17 cellular contexts compared by ENCODE assay signal in genomic region chr2:9710311-9710710, GRCh38.
A peak's percentile ranks its signal among the peaks of the same experiment; 100 is the strongest.
DNase-seq lines count a peak whose midpoint lies in the region; ATAC-seq and TF ChIP-seq lines count a peak whose summit lies in the region.
"Had no signal": no experiment of that assay in that cellular context is flagged by ENCODE, and none has a peak within 500 bp of the region (broad histone marks: within the 10 kb centered on the region; RNA-seq: fewer than 3 reads in every experiment).

No MANE protein-coding gene starts in this region.

- TF ChIP-seq CTCF in PC-3 (conservative IDR thresholded peaks at IDR 0.05; ENCODE audit: low read depth, low read length) = no peak

- no peaks in the 10 kb centered on the region for H3K27me3 Mint-ChIP-seq in activated naive CD4-positive, alpha-beta T cell treated with anti-CD3 and anti-CD28 coated beads for 36 hours (ENCODE audit: low read depth)
- H3K27me3 Mint-ChIP-seq in activated T-helper 17 cell treated with anti-CD3 and anti-CD28 coated beads, Interleukin-2, amount 50 U/mL, for 72 hours = no peaks in the 10 kb centered on the region
- H3K27me3 Mint-ChIP-seq: activated naive CD8-positive, alpha-beta T cell; naive thymus-derived CD4-positive, alpha-beta T cell had no signal

- intact Hi-C loops in activated naive CD4-positive, alpha-beta T cell treated with anti-CD3 and anti-CD28 coated beads for 36 hours (cut with micrococcal nuclease) = no loop called here
- intact Hi-C loops in PC-3 (cut with micrococcal nuclease) = no loop called here

- H3F3A ChIP-seq in PC-3 (ENCODE audit: low read length, unreplicated experiment) = no peaks in the 10 kb centered on the region

- no peaks in the 10 kb centered on the region for H3K79me2 ChIP-seq in PC-3 (ENCODE audit: low read length)
- H3K79me2 ChIP-seq: hepatocyte had no signal

- POLR2A ChIA-PET in PC-3 (lab: Charles Lee; ENCODE audit: unreplicated experiment) = no interaction called here

- BruUV-seq in PC-3 (replicated peaks; lab: Mats Ljungman, UMichigan) = no TSS peak

- no peaks in the 10 kb centered on the region for H3K27me3 ChIP-seq in PC-3 (ENCODE audit: low read length)
- H3K27me3 ChIP-seq: colonic mucosa, hepatocyte had no signal

- H3K4me1 ChIP-seq in PC-3 (ENCODE audit: insufficient read depth, low read length) = peaks cover 12% of the 10 kb centered on the region; the same call in 1 of the 2 replicates
- H3K4me1 ChIP-seq: colonic mucosa had no signal

- DNase-seq in activated naive CD4-positive, alpha-beta T cell treated with anti-CD3 and anti-CD28 coated beads for 36 hours = peak; percentile 34
- no peak for DNase-seq in activated naive CD4-positive, alpha-beta T cell treated with anti-CD3 and anti-CD28 coated beads, Interleukin-2, amount 50 U/mL, for 16 hours
- DNase-seq in PC-3 = peak; percentile 65
- peak; percentile 12 for DNase-seq in renal cortical epithelial cell (ENCODE audit: low read depth)
- DNase-seq in substantia nigra (lab: John Stamatoyannopoulos, UW) = no peak
- DNase-seq in SHP77 treated with DMSO at 0.1 percent for 48 hours (lab: John Stamatoyannopoulos, UW) = no peak
- DNase-seq: CD8-positive, alpha-beta T cell; colonic mucosa; H9; mesenchymal stem cell; naive thymus-derived CD4-positive, alpha-beta T cell; NCI-H524 treated with DMSO at 0.1 percent for 48 hours had no signal

- no peaks in the 10 kb centered on the region for H3K36me3 ChIP-seq in PC-3 (ENCODE audit: low read depth, low read length)
- H3K36me3 ChIP-seq: colonic mucosa, thoracic aorta had no signal

- peak; percentile 27; the same call in 1 of the 2 replicates for ATAC-seq in PC-3
- ATAC-seq in activated T-helper 17 cell treated with anti-CD3 and anti-CD28 coated beads, Interleukin-2, amount 50 U/mL, for 72 hours (replicated peaks) = peak; percentile 42
- ATAC-seq: CD8-positive, alpha-beta T cell; naive thymus-derived CD4-positive, alpha-beta T cell had no signal

- no peak overlapping the region for H2AFZ ChIP-seq in PC-3 (ENCODE audit: low read length)
- H2AFZ ChIP-seq: hepatocyte had no signal

- H3K4me2 ChIP-seq in PC-3 (ENCODE audit: low read length) = no peak overlapping the region
- H3K4me2 ChIP-seq: hepatocyte had no signal

- H3K27ac ChIP-seq in PC-3 (ENCODE audit: low read length) = no peak overlapping the region; the same call in 1 of the 2 replicates
- H3K27ac ChIP-seq in substantia nigra (ENCODE audit: low read depth, low read length, poor library complexity, severe bottlenecking) = no peak overlapping the region
- H3K27ac ChIP-seq: colonic mucosa, hepatocyte, thoracic aorta, VCaP had no signal

- peaks cover 33% of the 10 kb centered on the region for H3K4me1 Mint-ChIP-seq in activated naive CD4-positive, alpha-beta T cell treated with anti-CD3 and anti-CD28 coated beads for 36 hours (ENCODE audit: low read depth)
- peaks cover 35% of the 10 kb centered on the region for H3K4me1 Mint-ChIP-seq in activated T-helper 17 cell treated with anti-CD3 and anti-CD28 coated beads, Interleukin-2, amount 50 U/mL, for 72 hours

- H3K4me3 Mint-ChIP-seq in activated naive CD4-positive, alpha-beta T cell treated with anti-CD3 and anti-CD28 coated beads for 36 hours = no peak overlapping the region
- H3K4me3 Mint-ChIP-seq in activated T-helper 17 cell treated with anti-CD3 and anti-CD28 coated beads, Interleukin-2, amount 50 U/mL, for 72 hours = peak overlapping the region; percentile 85
- H3K4me3 Mint-ChIP-seq: activated naive CD8-positive, alpha-beta T cell; CD8-positive, alpha-beta T cell; H9 had no signal

- no peak overlapping the region for H3K4me3 ChIP-seq in PC-3 (ENCODE audit: low read length)
- H3K4me3 ChIP-seq: colonic mucosa, hepatocyte, thoracic aorta had no signal

- H3K9ac ChIP-seq in PC-3 (ENCODE audit: low read length) = no peak overlapping the region

- CTCF ChIA-PET in activated naive CD4-positive, alpha-beta T cell treated with anti-CD3 and anti-CD28 coated beads for 36 hours (lab: Charles Lee) = interaction anchor here (0.6 to 0.7 kb wide), 2 partner anchors 11 to 1128 kb away, joined by 3 read pairs; no protein-coding TSS in a partner anchor
- CTCF ChIA-PET in PC-3 (lab: Charles Lee) = no interaction called here

- no peaks in the 10 kb centered on the region for H4K20me1 ChIP-seq in PC-3 (ENCODE audit: low read length)

- no peaks in the 10 kb centered on the region for H3K36me3 Mint-ChIP-seq in activated naive CD4-positive, alpha-beta T cell treated with anti-CD3 and anti-CD28 coated beads for 36 hours (ENCODE audit: low read depth)
- H3K36me3 Mint-ChIP-seq in activated T-helper 17 cell treated with anti-CD3 and anti-CD28 coated beads, Interleukin-2, amount 50 U/mL, for 72 hours (ENCODE audit: low read depth) = no peaks in the 10 kb centered on the region
- H3K36me3 Mint-ChIP-seq: activated naive CD8-positive, alpha-beta T cell; CD8-positive, alpha-beta T cell had no signal

- no peaks in the 10 kb centered on the region for H3K9me3 Mint-ChIP-seq in activated naive CD4-positive, alpha-beta T cell treated with anti-CD3 and anti-CD28 coated beads for 36 hours
- no peaks in the 10 kb centered on the region for H3K9me3 Mint-ChIP-seq in activated T-helper 17 cell treated with anti-CD3 and anti-CD28 coated beads, Interleukin-2, amount 50 U/mL, for 72 hours
- H3K9me3 Mint-ChIP-seq: CD8-positive, alpha-beta T cell had no signal

- H3K27ac Mint-ChIP-seq in activated naive CD4-positive, alpha-beta T cell treated with anti-CD3 and anti-CD28 coated beads for 36 hours = no peak overlapping the region
- peak overlapping the region; percentile 88 for H3K27ac Mint-ChIP-seq in activated T-helper 17 cell treated with anti-CD3 and anti-CD28 coated beads, Interleukin-2, amount 50 U/mL, for 72 hours
- H3K27ac Mint-ChIP-seq: activated naive CD8-positive, alpha-beta T cell; CD8-positive, alpha-beta T cell; H9 had no signal

- no peaks in the 10 kb centered on the region for H3K9me3 ChIP-seq in PC-3 (ENCODE audit: low read length)
- H3K9me3 ChIP-seq: colonic mucosa, thoracic aorta had no signal

- H3K9me2 ChIP-seq in PC-3 (replicated peaks; ENCODE audit: low read length) = no peaks in the 10 kb centered on the region

Comparison
In these comparisons a context has a peak if more than half of its experiments do, and no peak if none do; other contexts are left out.
1. DNase-seq: peak in activated naive CD4-positive, alpha-beta T cell treated with anti-CD3 and anti-CD28 coated beads for 36 hours (single experiment), PC-3 (single experiment) and renal cortical epithelial cell (single experiment); none in activated naive CD4-positive, alpha-beta T cell treated with anti-CD3 and anti-CD28 coated beads, Interleukin-2, amount 50 U/mL, for 16 hours (single experiment), substantia nigra (0 of 49) and SHP77 treated with DMSO at 0.1 percent for 48 hours (single experiment).